Comparison of ENCODE assay signal across 3 cellular contexts in genomic region chr4:89899854-89900253, GRCh38.
TF ChIP-seq lines count a peak whose summit lies in the region.

No MANE protein-coding gene starts in this region.

TF ChIP-seq in HepG2, 621 proteins besides CTCF, POLR2A, EP300 and RAD21:
- TF ChIP-seq CREB1 (IDR thresholded peaks at IDR 0.05): 0 out of 2 replicates have a peak, but pooled peaks have one; percentile 55
- TF ChIP-seq CREB1 (CRISPR knock-in tag; IDR thresholded peaks at IDR 0.05): no peak
- TF ChIP-seq BORCS8-MEF2B (CRISPR knock-in tag; IDR thresholded peaks at IDR 0.05): no peak
- TF ChIP-seq RNF219 (CRISPR knock-in tag; IDR thresholded peaks at IDR 0.05): no peak
- TF ChIP-seq ATF7 (IDR thresholded peaks at IDR 0.05): peak; percentile 94
- no peak for TF ChIP-seq ATF7 (CRISPR knock-in tag; IDR thresholded peaks at IDR 0.05)

TF ChIP-seq in HEK293, 187 proteins besides CTCF, POLR2A, EP300 and RAD21:
- TF ChIP-seq, protein P1, sequence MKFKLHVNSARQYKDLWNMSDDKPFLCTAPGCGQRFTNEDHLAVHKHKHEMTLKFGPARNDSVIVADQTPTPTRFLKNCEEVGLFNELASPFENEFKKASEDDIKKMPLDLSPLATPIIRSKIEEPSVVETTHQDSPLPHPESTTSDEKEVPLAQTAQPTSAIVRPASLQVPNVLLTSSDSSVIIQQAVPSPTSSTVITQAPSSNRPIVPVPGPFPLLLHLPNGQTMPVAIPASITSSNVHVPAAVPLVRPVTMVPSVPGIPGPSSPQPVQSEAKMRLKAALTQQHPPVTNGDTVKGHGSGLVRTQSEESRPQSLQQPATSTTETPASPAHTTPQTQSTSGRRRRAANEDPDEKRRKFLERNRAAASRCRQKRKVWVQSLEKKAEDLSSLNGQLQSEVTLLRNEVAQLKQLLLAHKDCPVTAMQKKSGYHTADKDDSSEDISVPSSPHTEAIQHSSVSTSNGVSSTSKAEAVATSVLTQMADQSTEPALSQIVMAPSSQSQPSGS (tag by site-specific recombination; IDR thresholded peaks at IDR 0.05; ENCODE audit: low read depth): peak; percentile 75
- no peak for TF ChIP-seq ZNF248 (tag by site-specific recombination; IDR thresholded peaks at IDR 0.05)
- TF ChIP-seq ZNF654 (tag by site-specific recombination; IDR thresholded peaks at IDR 0.05; ENCODE audit: low read depth): no peak
- TF ChIP-seq ZNF518A (tag by site-specific recombination; conservative IDR thresholded peaks at IDR 0.05; ENCODE audit: low read depth): no peak

TF ChIP-seq in endothelial cell of umbilical vein, 7 proteins besides CTCF, POLR2A, EP300 and RAD21:
- TF ChIP-seq MYC (IDR thresholded peaks at IDR 0.05; ENCODE audit: low read depth, low read length) (no peak), JUN (IDR thresholded peaks at IDR 0.05; ENCODE audit: borderline replicate concordance, insufficient read depth, insufficient read length, low read depth) (peak; percentile 44), POLR2AphosphoS5 (IDR thresholded peaks at IDR 0.05; ENCODE audit: insufficient read depth, low read depth, low read length) (no peak)
- TF ChIP-seq, protein P2, sequence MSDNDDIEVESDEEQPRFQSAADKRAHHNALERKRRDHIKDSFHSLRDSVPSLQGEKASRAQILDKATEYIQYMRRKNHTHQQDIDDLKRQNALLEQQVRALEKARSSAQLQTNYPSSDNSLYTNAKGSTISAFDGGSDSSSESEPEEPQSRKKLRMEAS (IDR thresholded peaks at IDR 0.05; ENCODE audit: insufficient read depth, insufficient read length): no peak
TF ChIP-seq in endothelial cell of umbilical vein: peak in this region for 1.
